8 cellular contexts compared by ENCODE assay signal in the genomic region with DNA sequence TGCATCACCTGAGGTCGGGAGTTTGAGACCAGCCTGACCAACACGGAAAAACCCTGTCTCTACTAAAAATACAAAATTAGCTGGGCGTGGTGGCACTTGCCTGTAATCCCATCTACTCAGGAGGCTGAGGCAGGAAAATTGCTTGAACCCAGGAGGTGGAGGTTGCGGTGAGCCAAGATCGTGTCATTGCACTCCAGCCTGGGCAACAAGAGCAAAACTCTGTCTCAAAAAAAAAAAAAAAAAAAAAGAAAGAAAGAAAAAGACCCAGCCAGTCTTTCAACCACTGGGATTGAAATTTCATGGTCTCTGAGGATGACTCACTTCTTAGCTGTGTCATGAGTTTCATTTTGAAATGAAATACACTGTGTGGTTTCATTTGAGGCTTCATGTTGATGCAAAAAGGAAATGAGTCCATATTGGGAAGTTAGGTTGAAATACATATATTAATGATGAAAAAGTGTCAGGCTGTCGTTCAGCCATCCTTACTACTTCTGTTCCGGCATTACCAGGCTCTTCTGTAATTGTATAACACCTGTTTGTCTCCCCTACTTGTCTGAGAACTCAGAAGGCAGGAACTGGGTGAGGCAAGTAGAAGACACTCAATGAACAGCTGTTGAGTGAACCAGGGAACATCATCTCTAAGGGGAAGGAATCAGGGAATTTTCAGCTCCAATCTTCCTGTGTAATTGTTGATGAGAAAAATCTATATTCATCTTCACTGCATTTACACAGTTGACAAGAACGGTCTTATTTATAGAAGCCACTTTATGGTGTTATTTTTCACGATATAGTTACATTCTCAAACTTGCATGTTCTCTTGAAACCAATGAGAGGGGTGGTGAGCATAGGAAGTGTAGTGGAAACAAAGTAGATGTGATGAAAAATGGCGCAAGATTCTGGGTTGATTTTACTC.
DNase-seq lines count a peak whose midpoint lies in the region; ATAC-seq, FAIRE-seq and TF ChIP-seq lines count a peak whose summit lies in the region.

No MANE protein-coding gene starts in this region.

- POLR2A ChIA-PET in A549 (lab: Yijun Ruan, JAX) = interaction anchor here (1.9 kb wide), 1 partner anchor 87 kb away, joined by 9 read pairs; a partner anchor contains a TSS

- CTCF ChIA-PET in A549 (lab: Yijun Ruan, JAX) = interaction anchor here (1.3 to 1.7 kb wide), 3 partner anchors 8 to 293 kb away, joined by 3 to 6 read pairs (median 3); no protein-coding TSS in a partner anchor

- TF ChIP-seq CTCF in A549 (IDR thresholded peaks at IDR 0.05) (no peak), astrocyte of the spinal cord (IDR thresholded peaks at IDR 0.05; ENCODE audit: low read depth, low read length) (no peak), natural killer cell (IDR thresholded peaks at IDR 0.05) (no peak), testis (IDR thresholded peaks at IDR 0.05) (no peak)

- H3K4me1 ChIP-seq in A549 (peaks cover 20% of the 10 kb centered on the region; the same call in 1 of the 3 replicates), testis (no peaks in the 10 kb centered on the region)

- H3K4me3 Mint-ChIP-seq in natural killer cell = peak overlapping the region; percentile 4

- 76% methylated on average over 10 of the region's 10 CpGs for WGBS in A549 (ENCODE audit: missing lambda C conversion rate)
- 75 to 87% methylated on average over 10 of the region's 10 CpGs for WGBS in testis, 2 donors

- H3K9me3 ChIP-seq in A549 (no peaks in the 10 kb centered on the region), testis (no peaks in the 10 kb centered on the region)

- no peak for TF ChIP-seq RAD21 in A549 (conservative IDR thresholded peaks at IDR 0.05 in 1 of 2, IDR thresholded peaks at IDR 0.05 in 1 of 2)

- intact Hi-C loops in natural killer cell (cut with micrococcal nuclease) (loop anchor here (5.0 kb wide), 1 partner anchor 84 kb away; no protein-coding TSS in a partner anchor), testis (cut with DNase I; ENCODE audit: low total_unique reads) (no loop called here)

- ATAC-seq in A549 = peak; percentile 48 to 78; a peak in 3 of 6 replicates
- peak; percentile 95 for ATAC-seq in GM18508 (IDR thresholded peaks at IDR 0.05; ENCODE audit: insufficient read depth, unreplicated experiment)
- ATAC-seq in HG02870 (IDR thresholded peaks at IDR 0.05; ENCODE audit: unreplicated experiment) = peak; percentile 94
- peak; percentile 86 to 90 (median 88) for ATAC-seq in natural killer cell

- in situ Hi-C loops in astrocyte of the spinal cord (cut with HindIII; ENCODE audit: low sequenced_read_pairs) = no loop called here

- H3K36me3 ChIP-seq in testis (ENCODE audit: low read depth, missing control alignments) = no peaks in the 10 kb centered on the region

- H3K27me3 ChIP-seq in testis = no peaks in the 10 kb centered on the region

- DNase-seq in A549 (ENCODE audit: low read depth in 1 of 2, low spot score in 1 of 2) (peak in 1 of 2 experiments; percentile 27), NOMO-1 treated with DMSO at 0.1 percent for 48 hours (lab: John Stamatoyannopoulos, UW; ENCODE audit: unreplicated experiment) (peak; percentile 97), astrocyte of the spinal cord (ENCODE audit: low read depth, low spot score) (peak; percentile 94), natural killer cell (no peak), retina (no peak), testis (no peak)

- no peaks in the 10 kb centered on the region for H3K27me3 Mint-ChIP-seq in natural killer cell (ENCODE audit: low read depth in 2 of 2)

- H3K4me1 Mint-ChIP-seq in natural killer cell = peaks cover 13 to 14% of the 10 kb centered on the region in 2 donors

- TF ChIP-seq POLR2A in A549 (IDR thresholded peaks at IDR 0.05; ENCODE audit: low read length) (no peak), testis (IDR thresholded peaks at IDR 0.05) (no peak)

- peak overlapping the region; percentile 15 to 61; a peak in 3 of 6 replicates for H3K27ac ChIP-seq in A549
- no peak overlapping the region for H3K27ac ChIP-seq in testis

- no peak for FAIRE-seq in A549 (lab: Jason Lieb, UNC)

- no peak overlapping the region for H3K4me3 ChIP-seq in A549
- H3K4me3 ChIP-seq in astrocyte of the spinal cord (ENCODE audit: low read depth, low read length) = no peak overlapping the region
- H3K4me3 ChIP-seq in testis = no peak overlapping the region

- no peaks in the 10 kb centered on the region for H3K36me3 Mint-ChIP-seq in natural killer cell

- H3K27ac Mint-ChIP-seq in natural killer cell = peak overlapping the region; percentile 57 to 67

- TF ChIP-seq EP300 in A549 (IDR thresholded peaks at IDR 0.05) = no peak

- peak overlapping the region; percentile 1; the same call in 1 of the 3 replicates for H3K4me2 ChIP-seq in A549

- H3K9me3 Mint-ChIP-seq in natural killer cell = no peaks in the 10 kb centered on the region

TF ChIP-seq in A549, 52 proteins besides CTCF, POLR2A, EP300 and RAD21:
- no peak for TF ChIP-seq JUN (IDR thresholded peaks at IDR 0.05)
- TF ChIP-seq JUNB (IDR thresholded peaks at IDR 0.05) = peak; percentile 34; the same call in 1 of the 2 replicates
- no peak for TF ChIP-seq RFX5 (IDR thresholded peaks at IDR 0.05)
- TF ChIP-seq FOSL2 (IDR thresholded peaks at IDR 0.05) = peak; percentile 40; the same call in 1 of the 2 replicates
- TF ChIP-seq FOSL2 (CRISPR knock-in tag; IDR thresholded peaks at IDR 0.05) = peak; percentile 63

Comparison
In these comparisons a context has a peak if more than half of its experiments do, and no peak if none do; other contexts are left out.
1. DNase-seq: peak in NOMO-1 treated with DMSO at 0.1 percent for 48 hours (single experiment) and astrocyte of the spinal cord (single experiment); none in natural killer cell (single experiment), retina (single experiment) and testis (single experiment).
2. H3K27ac ChIP-seq: peak in A549 (2 of 2); none in testis (0 of 2).
3. Peak in every context shown above with its lines, with median percentiles within 50 percentile points of each other: ATAC-seq.